In the genomic region with DNA sequence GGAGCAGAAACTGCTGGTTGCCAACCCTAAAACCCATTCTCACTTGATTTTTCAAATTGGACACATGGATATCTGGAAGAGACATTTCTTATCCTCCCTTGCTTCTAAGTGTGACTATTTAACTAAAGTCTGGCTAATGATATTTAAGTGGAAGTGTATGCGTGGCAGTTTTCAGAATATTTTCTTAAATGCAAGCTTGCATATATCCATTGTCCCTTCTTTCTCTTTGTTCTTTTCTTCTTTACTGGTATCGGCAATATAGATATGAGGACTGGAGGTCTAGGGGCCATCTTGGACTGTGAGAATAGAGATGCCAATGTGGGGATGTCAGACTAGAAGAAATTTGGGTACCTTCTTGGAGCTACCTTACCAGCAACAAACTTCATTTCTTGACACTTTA, we compare ENCODE assay signal across 35 cellular contexts.
"Had no signal": no experiment of that assay in that cellular context is flagged by ENCODE, and none has a peak within 500 bp of the region (broad histone marks: within the 10 kb centered on the region; RNA-seq: fewer than 3 reads in every experiment).

No MANE protein-coding gene starts in this region.

- H3K9me3 ChIP-seq: MG63 had no signal

- DNase-seq: Kasumi-1, MG63, MM.1S, MV-4-11, NCI-H1048, NCI-H1092, NCI-H1092 treated with DMSO at 0.1 percent for 48 hours, NCI-H1105, NCI-H1105 treated with DMSO at 0.1 percent for 48 hours, NCI-H1417, NCI-H1417 treated with DMSO at 0.1 percent for 48 hours, NCI-H1436, NCI-H1436 treated with DMSO at 0.1 percent for 48 hours, NCI-H146, NCI-H1694, NCI-H1694 treated with DMSO at 0.1 percent for 48 hours, NCI-H187, NCI-H187 treated with DMSO at 0.1 percent for 48 hours, NCI-H1930, NCI-H2029, NCI-H2029 treated with DMSO at 0.1 percent for 48 hours, NCI-H2081, NCI-H2081 treated with DMSO at 0.1 percent for 48 hours, NCI-H2107, NCI-H2171, NCI-H2171 treated with DMSO at 0.1 percent for 48 hours, NCI-H2227 treated with DMSO at 0.1 percent for 48 hours, NCI-H226, NCI-H345, NCI-H446, NCI-H446 treated with DMSO at 0.1 percent for 48 hours, NCI-H510A, NCI-H510A treated with DMSO at 0.1 percent for 48 hours, NCI-H524, NCI-H524 treated with DMSO at 0.1 percent for 48 hours had no signal

- H3K36me3 ChIP-seq: MG63 had no signal

- H3K4me3 ChIP-seq: MG63 had no signal

- H3K27me3 ChIP-seq: MG63 had no signal
